9 cellular contexts compared by ENCODE assay signal in the genomic region with DNA sequence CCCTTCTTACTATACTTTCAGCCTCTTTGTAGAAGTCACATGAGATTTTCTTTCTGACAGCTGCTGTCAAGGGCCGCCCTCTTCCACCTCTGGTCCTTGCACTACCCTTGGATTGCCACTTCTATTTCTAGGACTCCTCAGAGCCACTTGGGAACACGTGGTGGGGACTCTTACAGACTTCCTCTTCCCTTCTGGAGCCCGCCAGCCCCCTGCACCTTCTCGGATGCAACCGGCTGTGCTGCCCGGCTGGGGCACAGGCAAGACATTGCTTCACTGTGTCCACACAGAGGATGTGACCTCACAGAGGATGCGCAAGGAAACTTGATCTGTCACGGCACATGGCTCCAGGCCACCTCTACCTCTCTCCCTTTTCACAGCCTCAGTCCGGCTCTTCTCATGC. TPM values are rescaled to one million over a fixed set of nuclear protein-coding genes. Genes with fewer than 3 reads are reported as not detected.
DNase-seq lines count a peak whose midpoint lies in the region; ATAC-seq and TF ChIP-seq lines count a peak whose summit lies in the region.
"Had no signal": no experiment of that assay in that cellular context is flagged by ENCODE, and none has a peak within 500 bp of the region (broad histone marks: within the 10 kb centered on the region; RNA-seq: fewer than 3 reads in every experiment).

No MANE protein-coding gene starts in this region.

- no peak for TF ChIP-seq POLR2A in lower leg skin (IDR thresholded peaks at IDR 0.05)

- H3K36me3 Mint-ChIP-seq in activated naive CD8-positive, alpha-beta T cell treated with anti-CD3 and anti-CD28 coated beads, Interleukin-2, amount 50 U/mL, for 24 hours (ENCODE audit: low read depth): no peaks in the 10 kb centered on the region
- H3K36me3 Mint-ChIP-seq in natural killer cell treated with Interleukin-12 subunit alpha and Interleukin-12 subunit beta and Interleukin-15 and Interleukin-18, amount 100 ng/mL, for 72 hours: peaks cover 6% of the 10 kb centered on the region

- no peaks in the 10 kb centered on the region for H3K9me3 Mint-ChIP-seq in activated naive CD8-positive, alpha-beta T cell treated with anti-CD3 and anti-CD28 coated beads, Interleukin-2, amount 50 U/mL, for 24 hours
- no peaks in the 10 kb centered on the region for H3K9me3 Mint-ChIP-seq in natural killer cell treated with Interleukin-12 subunit alpha and Interleukin-12 subunit beta and Interleukin-15 and Interleukin-18, amount 100 ng/mL, for 72 hours

- H3K27ac Mint-ChIP-seq in activated naive CD8-positive, alpha-beta T cell treated with anti-CD3 and anti-CD28 coated beads, Interleukin-2, amount 50 U/mL, for 24 hours: peak overlapping the region; percentile 78
- H3K27ac Mint-ChIP-seq in natural killer cell treated with Interleukin-12 subunit alpha and Interleukin-12 subunit beta and Interleukin-15 and Interleukin-18, amount 100 ng/mL, for 72 hours: peak overlapping the region; percentile 53 to 96

- no peaks in the 10 kb centered on the region for H3K27me3 Mint-ChIP-seq in activated naive CD8-positive, alpha-beta T cell treated with anti-CD3 and anti-CD28 coated beads, Interleukin-2, amount 50 U/mL, for 24 hours
- peaks cover 6 to 12% of the 10 kb centered on the region in 2 donors for H3K27me3 Mint-ChIP-seq in natural killer cell treated with Interleukin-12 subunit alpha and Interleukin-12 subunit beta and Interleukin-15 and Interleukin-18, amount 100 ng/mL, for 72 hours

- 51 to 63% methylated on average over 9 of the region's 9 CpGs for WGBS in lower leg skin, 2 donors

- TF ChIP-seq CTCF in lower leg skin (IDR thresholded peaks at IDR 0.05): no peak

- H3K4me1 Mint-ChIP-seq in activated naive CD8-positive, alpha-beta T cell treated with anti-CD3 and anti-CD28 coated beads, Interleukin-2, amount 50 U/mL, for 24 hours: peaks cover 95% of the 10 kb centered on the region
- H3K4me1 Mint-ChIP-seq in natural killer cell treated with Interleukin-12 subunit alpha and Interleukin-12 subunit beta and Interleukin-15 and Interleukin-18, amount 100 ng/mL, for 72 hours (ENCODE audit: low read depth in 2 of 2): peaks cover 56 to 60% of the 10 kb centered on the region in 2 donors

- DNase-seq in DMS53 treated with DMSO at 0.1 percent for 48 hours (lab: John Stamatoyannopoulos, UW; ENCODE audit: unreplicated experiment) (peak; percentile 53), NCI-H187 (lab: John Stamatoyannopoulos, UW) (peak; percentile 49 to 62), NCI-H2081 treated with DMSO at 0.1 percent for 48 hours (lab: John Stamatoyannopoulos, UW) (no peak), lower leg skin (ENCODE audit: low spot score in 2 of 2) (no peak)
- DNase-seq in activated naive CD8-positive, alpha-beta T cell treated with anti-CD3 and anti-CD28 coated beads, Interleukin-2, amount 50 U/mL, for 24 hours: peak; percentile 32
- no peak for DNase-seq in natural killer cell treated with Interleukin-12 subunit alpha and Interleukin-12 subunit beta and Interleukin-15 and Interleukin-18, amount 100 ng/mL, for 72 hours (ENCODE audit: low spot score)
- DNase-seq: activated gamma-delta T cell treated with Interleukin-2 at 50 U/mL for 16 hours had no signal

- peak overlapping the region; percentile 22 for H3K4me3 Mint-ChIP-seq in activated naive CD8-positive, alpha-beta T cell treated with anti-CD3 and anti-CD28 coated beads, Interleukin-2, amount 50 U/mL, for 24 hours
- no peak overlapping the region for H3K4me3 Mint-ChIP-seq in natural killer cell treated with Interleukin-12 subunit alpha and Interleukin-12 subunit beta and Interleukin-15 and Interleukin-18, amount 100 ng/mL, for 72 hours

- intact Hi-C loops in lower leg skin (cut with DNase I; ENCODE audit: low total_unique reads): no loop called here

- no peak for ATAC-seq in activated naive CD8-positive, alpha-beta T cell treated with anti-CD3 and anti-CD28 coated beads, Interleukin-2, amount 50 U/mL, for 24 hours
- no peak for ATAC-seq in natural killer cell treated with Interleukin-12 subunit alpha and Interleukin-12 subunit beta and Interleukin-15 and Interleukin-18, amount 100 ng/mL, for 72 hours
- ATAC-seq in HG03108 (IDR thresholded peaks at IDR 0.05; ENCODE audit: unreplicated experiment) (no peak), HG02763 (IDR thresholded peaks at IDR 0.05; ENCODE audit: unreplicated experiment) (no peak)

- H3K4me3 ChIP-seq in lower leg skin (ENCODE audit: low read depth, poor library complexity, severe bottlenecking): no peak overlapping the region

RNA-seq across cellular contexts. Expression of gene IKBKE, which starts 2.4 kb away (rescaled TPM):
- 10 to 100 TPM; 50.8 to 53.3 TPM for total RNA-seq in natural killer cell treated with Interleukin-12 subunit alpha and Interleukin-12 subunit beta and Interleukin-15 and Interleukin-18, amount 100 ng/mL, for 72 hours
- 10 to 100 TPM in 3 of 4 donors, 1 to 10 TPM in 1; 6.1 to 21.4 (median 12.2) TPM for total RNA-seq in lower leg skin

RNA-seq across cellular contexts. Expression of gene RASSF5, which starts 39.4 kb away (rescaled TPM):
- 100 to 1,000 TPM; 178 to 260 TPM for total RNA-seq in natural killer cell treated with Interleukin-12 subunit alpha and Interleukin-12 subunit beta and Interleukin-15 and Interleukin-18, amount 100 ng/mL, for 72 hours
- total RNA-seq in lower leg skin: 100 to 1,000 TPM in 1 of 4 donors, 10 to 100 TPM in 3; 81.3 to 102 (median 86.1) TPM

Comparison
In these comparisons a context has a peak if more than half of its experiments do, and no peak if none do; other contexts are left out.
1. DNase-seq: peak in DMS53 treated with DMSO at 0.1 percent for 48 hours (single experiment), NCI-H187 (2 of 2) and activated naive CD8-positive, alpha-beta T cell treated with anti-CD3 and anti-CD28 coated beads, Interleukin-2, amount 50 U/mL, for 24 hours (single experiment); none in natural killer cell treated with Interleukin-12 subunit alpha and Interleukin-12 subunit beta and Interleukin-15 and Interleukin-18, amount 100 ng/mL, for 72 hours (single experiment), NCI-H2081 treated with DMSO at 0.1 percent for 48 hours (single experiment) and lower leg skin (0 of 2).